24 cellular contexts compared by ENCODE assay signal in the genomic region with DNA sequence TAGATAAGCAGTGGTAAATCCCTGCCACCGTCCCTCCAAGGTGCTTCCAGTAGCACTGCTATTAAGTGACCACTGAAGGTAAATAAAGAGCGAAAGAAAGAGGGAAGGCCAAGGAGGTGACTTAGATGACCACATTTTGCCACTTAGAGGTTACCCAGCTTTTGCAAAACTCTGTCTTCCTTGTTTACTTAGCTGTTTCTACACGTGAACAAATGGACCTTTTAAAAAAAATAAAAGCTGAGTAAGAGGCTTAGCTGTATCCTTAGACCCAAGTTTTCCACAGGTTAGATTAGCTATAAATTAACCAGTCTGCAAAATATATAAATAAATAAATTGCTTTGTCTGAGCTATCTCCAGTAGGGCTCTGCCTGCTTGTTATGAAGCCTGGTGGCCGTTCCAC.
DNase-seq lines count a peak whose midpoint lies in the region; ATAC-seq, FAIRE-seq and TF ChIP-seq lines count a peak whose summit lies in the region.
"Had no signal": no experiment of that assay in that cellular context is flagged by ENCODE, and none has a peak within 500 bp of the region (broad histone marks: within the 10 kb centered on the region; RNA-seq: fewer than 3 reads in every experiment).

No MANE protein-coding gene starts in this region.

- H4K20me1 ChIP-seq in HepG2 (ENCODE audit: insufficient read depth, low read length): no peaks in the 10 kb centered on the region

- WGBS in HepG2 (ENCODE audit: low lambda C conversion rate): 2% methylated on average over 4 of the region's 4 CpGs
- 47 to 57% methylated on average over 4 of the region's 4 CpGs for WGBS in heart right ventricle, 2 donors

- no peaks in the 10 kb centered on the region for H3K9me3 ChIP-seq in WERI-Rb-1 (ENCODE audit: severe bottlenecking)
- H3K9me3 ChIP-seq in HepG2 (ENCODE audit: low read length): no peaks in the 10 kb centered on the region
- H3K9me3 ChIP-seq in heart right ventricle: peaks cover 0 to 6% (median 0%) of the 10 kb centered on the region in 11 donors

- FAIRE-seq in HepG2 (lab: Jason Lieb, UNC): no peak
- FAIRE-seq: G401.6, GM18507 had no signal

- CTCF ChIA-PET in HepG2 (lab: Yijun Ruan, JAX; ENCODE audit: low intra/inter-chr PET ratio, low total read pairs): no interaction called here

- no TSS peak for BruUV-seq in HepG2 (replicated peaks; lab: Mats Ljungman, UMichigan)

- ATAC-seq in HepG2 (no peak), GM19035 (IDR thresholded peaks at IDR 0.05; ENCODE audit: unreplicated experiment) (no peak), heart right ventricle (no peak)
- ATAC-seq: PC-3 had no signal

- H3K4me3 ChIP-seq in WERI-Rb-1 (ENCODE audit: low read depth, low read length): no peak overlapping the region
- H3K4me3 ChIP-seq in HepG2 (replicated peaks in 1 of 3; ENCODE audit: insufficient read depth in 1 of 3, low read depth in 2 of 3, low read length in 3 of 3): no peak overlapping the region
- no peak overlapping the region for H3K4me3 ChIP-seq in heart right ventricle

- no peak for TF ChIP-seq RAD21 in HepG2 (CRISPR knock-in tag; IDR thresholded peaks at IDR 0.05)

- TF ChIP-seq EP300 in HepG2 (IDR thresholded peaks at IDR 0.05; ENCODE audit: low read depth in 2 of 2, low read length in 2 of 2) (no peak), HepG2 (CRISPR knock-in tag; IDR thresholded peaks at IDR 0.05; ENCODE audit: borderline replicate concordance) (no peak)

- TF ChIP-seq CTCF in WERI-Rb-1 (IDR thresholded peaks at IDR 0.05; ENCODE audit: low read depth, low read length) (no peak), HepG2 (CRISPR knock-in tag; IDR thresholded peaks at IDR 0.05) (no peak), heart right ventricle (IDR thresholded peaks at IDR 0.05) (no peak)

- POLR2A ChIA-PET in HepG2 (lab: Yijun Ruan, JAX): no interaction called here

- H3K4me1 ChIP-seq in HepG2 (ENCODE audit: insufficient read depth, low read length): no peaks in the 10 kb centered on the region
- no peaks in the 10 kb centered on the region for H3K4me1 ChIP-seq in heart right ventricle

- H3K27ac ChIP-seq in WERI-Rb-1 (no peak overlapping the region), HepG2 (ENCODE audit: extremely low read length, insufficient read depth, low read length) (no peak overlapping the region), heart right ventricle (no peak overlapping the region)
- H3K27ac ChIP-seq: C4-2B had no signal

- intact Hi-C loops in HepG2 (cut with micrococcal nuclease; ENCODE audit: unreplicated experiment) (no loop called here), heart right ventricle (cut with DNase I) (no loop called here)

- no peak overlapping the region for H2AFZ ChIP-seq in HepG2 (ENCODE audit: low read length)

- in situ Hi-C loops in HepG2 (cut with HindIII; ENCODE audit: extremely low pct_ligation_motif_present, low pct_unique_long_range_greater_than_20kb): no loop called here

- no peaks in the 10 kb centered on the region for H3K36me3 ChIP-seq in WERI-Rb-1
- H3K36me3 ChIP-seq in HepG2 (replicated peaks in 1 of 2; ENCODE audit: control insufficient read depth in 1 of 2, insufficient read depth in 2 of 2, low read length in 2 of 2): no peaks in the 10 kb centered on the region
- H3K36me3 ChIP-seq in heart right ventricle: no peaks in the 10 kb centered on the region

- no peaks in the 10 kb centered on the region for H3K27me3 ChIP-seq in WERI-Rb-1 (ENCODE audit: insufficient read depth, low read depth, severe bottlenecking)
- H3K27me3 ChIP-seq in HepG2 (ENCODE audit: control insufficient read depth in 1 of 2, insufficient read depth in 2 of 2, low read length in 2 of 2): no peaks in the 10 kb centered on the region; a peak in 2 of 5 replicates
- H3K27me3 ChIP-seq in heart right ventricle: peaks cover 0 to 39% (median 12%) of the 10 kb centered on the region in 7 donors

- peak; percentile 13 for DNase-seq in NCI-H146 treated with DMSO at 0.1 percent for 48 hours (lab: John Stamatoyannopoulos, UW; ENCODE audit: unreplicated experiment)
- no peak for DNase-seq in NCI-H146 (lab: John Stamatoyannopoulos, UW)
- DNase-seq in WERI-Rb-1: peak; percentile 21
- no peak for DNase-seq in HepG2 (ENCODE audit: low spot score)
- DNase-seq in NCI-H1436 (lab: John Stamatoyannopoulos, UW): no peak
- no peak for DNase-seq in heart right ventricle
- DNase-seq: 8988T; CD8-positive, alpha-beta memory T cell; H7; HFFc6; Karpas-422; MM.1S; NCI-H1092 treated with DMSO at 0.1 percent for 48 hours; NCI-H1694; NCI-H2081; NCI-H2171; NCI-H524 treated with DMSO at 0.1 percent for 48 hours; PC-3; RPMI8226; SHP77 had no signal

- no peaks in the 10 kb centered on the region for H3K79me2 ChIP-seq in HepG2 (ENCODE audit: insufficient read depth, low read length)

- H3K9ac ChIP-seq in HepG2 (ENCODE audit: insufficient read depth, low read depth, low read length): no peak overlapping the region

- TF ChIP-seq POLR2A in HepG2 (IDR thresholded peaks at IDR 0.05; ENCODE audit: insufficient read depth in 1 of 2, low read depth in 2 of 2, low read length in 2 of 2): no peak

- H3K4me2 ChIP-seq in HepG2 (ENCODE audit: low read depth, low read length): no peak overlapping the region

TF ChIP-seq in HepG2, 621 proteins besides CTCF, POLR2A, EP300 and RAD21:
- peak; percentile 59; the same call in 1 of the 2 replicates for TF ChIP-seq FOXA3 (CRISPR knock-in tag; IDR thresholded peaks at IDR 0.05)
- no peak for TF ChIP-seq ZNF10 (CRISPR knock-in tag; IDR thresholded peaks at IDR 0.05; ENCODE audit: borderline replicate concordance, low read depth)
- no peak for TF ChIP-seq FOXA1 (IDR thresholded peaks at IDR 0.05)
- peak; percentile 49; the same call in 1 of the 2 replicates for TF ChIP-seq FOXA1 (CRISPR knock-in tag; IDR thresholded peaks at IDR 0.05)

Comparison
In these comparisons a context has a peak if more than half of its experiments do, and no peak if none do; other contexts are left out.
1. DNase-seq: peak in NCI-H146 treated with DMSO at 0.1 percent for 48 hours (single experiment) and WERI-Rb-1 (single experiment); none in NCI-H146 (single experiment), HepG2 (single experiment), NCI-H1436 (single experiment) and heart right ventricle (0 of 2).